Comparison of ENCODE assay signal across 19 cellular contexts in genomic region chr18:55433140-55433539, GRCh38.
DNase-seq lines count a peak whose midpoint lies in the region; ATAC-seq and TF ChIP-seq lines count a peak whose summit lies in the region.
"Had no signal": no experiment of that assay in that cellular context is flagged by ENCODE, and none has a peak within 500 bp of the region (broad histone marks: within the 10 kb centered on the region; RNA-seq: fewer than 3 reads in every experiment).

No MANE protein-coding gene starts in this region.

- no peaks in the 10 kb centered on the region for H3K27me3 ChIP-seq in BLaER1 treated with 17β-estradiol and CSF1 and Interleukin-3, amounts not matched to agents 10 nM and 100 nM
- H3K27me3 ChIP-seq in OCI-LY1 (ENCODE audit: insufficient read depth, low read length) (no peaks in the 10 kb centered on the region), dorsolateral prefrontal cortex (no peaks in the 10 kb centered on the region), psoas muscle (ENCODE audit: insufficient read depth in 3 of 3, low read length in 2 of 3) (no peaks in the 10 kb centered on the region)
- H3K27me3 ChIP-seq: MG63 had no signal

- H3K79me2 ChIP-seq in OCI-LY1 (ENCODE audit: insufficient read depth, low read length), result peaks cover 21% of the 10 kb centered on the region

- 83 to 84% (median 83%) methylated on average over 2 of the region's 2 CpGs for WGBS in psoas muscle, 3 donors

- no peak overlapping the region; a peak in 1 of 22 replicates for H3K9ac ChIP-seq in BLaER1 treated with 17β-estradiol and CSF1 and Interleukin-3, amounts not matched to agents 10 nM and 100 nM
- peak overlapping the region; percentile 62 for H3K9ac ChIP-seq in OCI-LY1 (ENCODE audit: low read length)
- H3K9ac ChIP-seq: GM23248 had no signal

- peaks cover 0 to 61% (median 25%) of the 10 kb centered on the region in 11 experiments; a peak in 14 of 22 replicates for H3K9me3 ChIP-seq in BLaER1 treated with 17β-estradiol and CSF1 and Interleukin-3, amounts not matched to agents 10 nM and 100 nM (replicated peaks in 1 of 11)
- H3K9me3 ChIP-seq in OCI-LY1 (ENCODE audit: low read length), result no peaks in the 10 kb centered on the region
- H3K9me3 ChIP-seq in psoas muscle, result no peaks in the 10 kb centered on the region
- H3K9me3 ChIP-seq: MG63 had no signal

- intact Hi-C loops in dorsolateral prefrontal cortex (cut with DNase I) (no loop called here), psoas muscle (cut with DNase I) (no loop called here)

- peaks cover 8% of the 10 kb centered on the region; the same call in 1 of the 2 replicates for H3F3A ChIP-seq in OCI-LY1 (ENCODE audit: insufficient read depth, low read length)

- no peak for ATAC-seq in psoas muscle
- ATAC-seq in GM21423 (IDR thresholded peaks at IDR 0.05; ENCODE audit: unreplicated experiment), result no peak
- no peak for ATAC-seq in HG02884 (IDR thresholded peaks at IDR 0.05; ENCODE audit: unreplicated experiment)
- ATAC-seq: CD8-positive, alpha-beta T cell had no signal

- no peaks in the 10 kb centered on the region for H3K9me2 ChIP-seq in OCI-LY1 (ENCODE audit: low read depth, low read length)

- peaks cover 0 to 71% (median 12%) of the 10 kb centered on the region in 11 experiments; a peak in 8 of 22 replicates for H4K20me1 ChIP-seq in BLaER1 treated with 17β-estradiol and CSF1 and Interleukin-3, amounts not matched to agents 10 nM and 100 nM
- no peaks in the 10 kb centered on the region for H4K20me1 ChIP-seq in OCI-LY1 (ENCODE audit: insufficient read depth, low read length)

- H3K4me1 ChIP-seq in BLaER1 treated with 17β-estradiol and CSF1 and Interleukin-3, amounts not matched to agents 10 nM and 100 nM, result peaks cover 13 to 55% (median 33%) of the 10 kb centered on the region in 10 experiments
- peaks cover 94% of the 10 kb centered on the region for H3K4me1 ChIP-seq in OCI-LY1 (ENCODE audit: insufficient read depth, low read length, severe bottlenecking)
- H3K4me1 ChIP-seq in psoas muscle, result peaks cover 37% of the 10 kb centered on the region

- H3K4me3 ChIP-seq in BLaER1 treated with 17β-estradiol and CSF1 and Interleukin-3, amounts not matched to agents 10 nM and 100 nM, result no peak overlapping the region
- H3K4me3 ChIP-seq in OCI-LY1 (ENCODE audit: low read depth, low read length, poor library complexity, severe bottlenecking) (peak overlapping the region; percentile 40), dorsolateral prefrontal cortex (no peak overlapping the region), psoas muscle (no peak overlapping the region)
- H3K4me3 ChIP-seq: GM23248, MG63, SK-N-MC had no signal

- TF ChIP-seq CTCF in OCI-LY1 (IDR thresholded peaks at IDR 0.05; ENCODE audit: low read length) (no peak), dorsolateral prefrontal cortex (IDR thresholded peaks at IDR 0.05 in 54 of 56, conservative IDR thresholded peaks at IDR 0.05 in 2 of 56; ENCODE audit: low read depth in 1 of 56, partially characterized antibody in 56 of 56) (no peak), psoas muscle (IDR thresholded peaks at IDR 0.05) (no peak)

- H3K36me3 ChIP-seq in BLaER1 treated with 17β-estradiol and CSF1 and Interleukin-3, amounts not matched to agents 10 nM and 100 nM, result peaks cover 0 to 79% (median 45%) of the 10 kb centered on the region in 11 experiments; a peak in 15 of 22 replicates
- H3K36me3 ChIP-seq in OCI-LY1 (ENCODE audit: insufficient read depth, low read length), result no peaks in the 10 kb centered on the region
- H3K36me3 ChIP-seq in psoas muscle (ENCODE audit: insufficient read depth in 1 of 2, low read depth in 1 of 2), result no peaks in the 10 kb centered on the region
- H3K36me3 ChIP-seq: MG63 had no signal

- DNase-seq in dorsolateral prefrontal cortex (no peak), psoas muscle (no peak), CD1c-positive myeloid dendritic cell (ENCODE audit: extremely low spot score) (no peak)
- DNase-seq: CD8-positive, alpha-beta T cell; DMS 273 treated with DMSO at 0.1 percent for 48 hours; GF-D8; GM23248; H7; MG63; NCI-H1048; NCI-H1694; NCI-H226; NCI-H510A; SIG-M5 had no signal

- H3K27ac ChIP-seq in BLaER1 treated with 17β-estradiol and CSF1 and Interleukin-3, amounts not matched to agents 10 nM and 100 nM, result peak overlapping the region in 1 of 11 experiments; percentile 35; a peak in 2 of 22 replicates
- H3K27ac ChIP-seq in OCI-LY1 (ENCODE audit: low read depth, low read length, poor library complexity, severe bottlenecking) (peak overlapping the region; percentile 95), dorsolateral prefrontal cortex (peak overlapping the region in 35 of 59 donors; percentile 0 to 80 (median 28)), psoas muscle (peak overlapping the region; percentile 68)
- H3K27ac ChIP-seq: GM23248 had no signal

- H2AFZ ChIP-seq in OCI-LY1 (ENCODE audit: low read length), result no peak overlapping the region
- H2AFZ ChIP-seq: GM23248 had no signal

- peak overlapping the region; percentile 19 to 65 (median 47); a peak in 20 of 22 replicates for H3K4me2 ChIP-seq in BLaER1 treated with 17β-estradiol and CSF1 and Interleukin-3, amounts not matched to agents 10 nM and 100 nM
- peak overlapping the region; percentile 63 for H3K4me2 ChIP-seq in OCI-LY1 (ENCODE audit: low read length)
